Comparison of ENCODE assay signal across 13 cellular contexts in genomic region chr3:127448161-127448561, GRCh38.
DNase-seq lines count a peak whose midpoint lies in the region; ATAC-seq, FAIRE-seq and TF ChIP-seq lines count a peak whose summit lies in the region.
"Had no signal": no experiment of that assay in that cellular context is flagged by ENCODE, and none has a peak within 500 bp of the region (broad histone marks: within the 10 kb centered on the region; RNA-seq: fewer than 3 reads in every experiment).

No MANE protein-coding gene starts in this region.

- intact Hi-C loops in HCT116 (cut with micrococcal nuclease): no loop called here
- intact Hi-C loops in K562 (cut with micrococcal nuclease): no loop called here

- WGBS in K562 (ENCODE audit: insufficient coverage, low coverage, missing lambda C conversion rate): 0% methylated on average over 3 of the region's 3 CpGs

- FAIRE-seq in K562 (lab: Jason Lieb, UNC): no peak
- FAIRE-seq: endometrium had no signal

- TF ChIP-seq RAD21 in HCT116 (IDR thresholded peaks at IDR 0.05; ENCODE audit: low read depth): no peak; the same call in 1 of the 2 replicates
- no peak for TF ChIP-seq RAD21 in K562 (CRISPR knock-in tag; conservative IDR thresholded peaks at IDR 0.05 in 1 of 2, IDR thresholded peaks at IDR 0.05 in 1 of 2)

- H3K4me1 ChIP-seq in HCT116 (ENCODE audit: control insufficient read depth in 1 of 2, insufficient read depth in 2 of 2, low read length in 2 of 2) (no peaks in the 10 kb centered on the region), K562 (replicated peaks in 1 of 2; ENCODE audit: control insufficient read depth in 2 of 2, insufficient read depth in 2 of 2, low read length in 2 of 2) (no peaks in the 10 kb centered on the region)
- H3K4me1 ChIP-seq: heart left ventricle, transverse colon had no signal

- H3K9me3 ChIP-seq in HCT116 (ENCODE audit: control insufficient read depth in 1 of 2, insufficient read depth in 1 of 2, low read depth in 1 of 2, low read length in 2 of 2) (no peaks in the 10 kb centered on the region), K562 (replicated peaks; ENCODE audit: control insufficient read depth, insufficient read depth, low read depth, low read length) (no peaks in the 10 kb centered on the region)
- H3K9me3 ChIP-seq: heart left ventricle, transverse colon had no signal

- no peak overlapping the region for H3K4me2 ChIP-seq in HCT116 (ENCODE audit: low read length)
- no peak overlapping the region for H3K4me2 ChIP-seq in K562 (ENCODE audit: insufficient read depth, low read length)

- H4K20me1 ChIP-seq in HCT116 (ENCODE audit: insufficient read depth) (no peaks in the 10 kb centered on the region), K562 (replicated peaks; ENCODE audit: control insufficient read depth, insufficient read depth, low read length) (no peaks in the 10 kb centered on the region)

- 0 out of 6 replicates have a peak, but pooled peaks of 1 of the 3 experiments have one; percentile 7 for TF ChIP-seq CTCF in HCT116 (IDR thresholded peaks at IDR 0.05 in 2 of 3, conservative IDR thresholded peaks at IDR 0.05 in 1 of 3; ENCODE audit: borderline replicate concordance in 1 of 3, insufficient read depth in 1 of 3, low read depth in 2 of 3, low read length in 2 of 3)
- TF ChIP-seq CTCF in K562 (IDR thresholded peaks at IDR 0.05 in 2 of 3, conservative IDR thresholded peaks at IDR 0.05 in 1 of 3; ENCODE audit: insufficient read depth in 2 of 3, low read depth in 1 of 3, low read length in 3 of 3): no peak
- TF ChIP-seq CTCF in brain microvascular endothelial cell (IDR thresholded peaks at IDR 0.05; ENCODE audit: low read depth, low read length, missing control alignments): no peak

- no peaks in the 10 kb centered on the region for H3K9me1 ChIP-seq in K562 (ENCODE audit: control insufficient read depth, insufficient read depth, low read length)

- POLR2A ChIA-PET in HCT116 (lab: Charles Lee): no interaction called here
- POLR2A ChIA-PET in K562 (lab: Yijun Ruan, JAX): no interaction called here

- ATAC-seq in HCT116 (peak; percentile 73), K562 (peak; percentile 76), HG03095 (IDR thresholded peaks at IDR 0.05; ENCODE audit: unreplicated experiment) (no peak), esophagus mucosa (no peak)

- TF ChIP-seq EP300 in K562 (IDR thresholded peaks at IDR 0.05; ENCODE audit: low read length): no peak

- TF ChIP-seq POLR2A in HCT116 (IDR thresholded peaks at IDR 0.05; ENCODE audit: borderline replicate concordance, extremely low read depth, insufficient read depth, insufficient read length) (no peak), K562 (conservative IDR thresholded peaks at IDR 0.05) (no peak)

- BruUV-seq in HCT116 (replicated peaks; lab: Mats Ljungman, UMichigan) (no TSS peak), K562 (replicated peaks; lab: Mats Ljungman, UMichigan) (no TSS peak)

- H3K27ac ChIP-seq in HCT116 (ENCODE audit: low read depth, low read length) (no peak overlapping the region), K562 (ENCODE audit: extremely low read depth, low read depth, low read length) (no peak overlapping the region), brain microvascular endothelial cell (no peak overlapping the region)
- H3K27ac ChIP-seq: heart left ventricle, transverse colon had no signal

- H3K4me3 ChIP-seq in HCT116 (replicated peaks in 1 of 2; ENCODE audit: low read depth in 1 of 2, low read length in 2 of 2) (no peak overlapping the region), K562 (no peak overlapping the region), brain microvascular endothelial cell (ENCODE audit: low read depth, low read length) (no peak overlapping the region)
- H3K4me3 ChIP-seq: heart left ventricle, transverse colon had no signal

- H2AFZ ChIP-seq in HCT116 (ENCODE audit: low read depth, low read length, poor library complexity, severe bottlenecking) (no peak overlapping the region), K562 (ENCODE audit: low read depth, low read length) (no peak overlapping the region)

- H3K9ac ChIP-seq in HCT116 (ENCODE audit: low read length) (no peak overlapping the region), K562 (ENCODE audit: insufficient read depth in 1 of 2, low read depth in 2 of 2, low read length in 2 of 2) (no peak overlapping the region)

- no peaks in the 10 kb centered on the region for H3K27me3 ChIP-seq in HCT116 (ENCODE audit: insufficient read depth, low read length)
- peaks cover 0 to 13% of the 10 kb centered on the region in 2 experiments; a peak in 2 of 5 replicates for H3K27me3 ChIP-seq in K562 (ENCODE audit: control insufficient read depth in 2 of 2, insufficient read depth in 2 of 2, low read length in 2 of 2)
- peaks cover 4% of the 10 kb centered on the region for H3K27me3 ChIP-seq in brain microvascular endothelial cell (replicated peaks)

- DNase-seq in HCT116 (ENCODE audit: low read depth, low spot score) (no peak), NCI-H2029 (lab: John Stamatoyannopoulos, UW) (peak; percentile 71), K562 (ENCODE audit: extremely low read depth in 1 of 4, low spot score in 3 of 4) (peak in 3 of 4 experiments; percentile 39 to 50 (median 40)), mesenteric fat pad (ENCODE audit: low spot score) (peak; percentile 51), brain microvascular endothelial cell (no peak)
- DNase-seq: activated CD4-positive, alpha-beta T cell treated with anti-CD3 and anti-CD28 coated beads for 4 hours; Calu3; nucleus accumbens had no signal

- in situ Hi-C loops in K562 (cut with MboI) (no loop called here), brain microvascular endothelial cell (cut with HindIII; ENCODE audit: low pct_ligation_motif_present, low sequenced_read_pairs) (no loop called here)

- H3K9me2 ChIP-seq in HCT116 (ENCODE audit: insufficient read depth): no peaks in the 10 kb centered on the region

- no peaks in the 10 kb centered on the region for H3K79me2 ChIP-seq in HCT116 (ENCODE audit: insufficient read depth, low read length)
- H3K79me2 ChIP-seq in K562 (ENCODE audit: control insufficient read depth, insufficient read depth, low read length): no peaks in the 10 kb centered on the region

- RAD21 ChIA-PET in HCT116 (lab: Charles Lee; ENCODE audit: low non-redundant PET in 1 of 2, low total read pairs in 2 of 2, uncharacterized antibody in 2 of 2, unreplicated experiment in 2 of 2): no interaction called here

- CTCF ChIA-PET in HCT116 (lab: Charles Lee): interaction anchor here (1.3 kb wide), 1 partner anchor 7 kb away, joined by 6 read pairs; no protein-coding TSS in a partner anchor
- CTCF ChIA-PET in K562 (lab: Yijun Ruan, JAX; ENCODE audit: low intra/inter-chr PET ratio): no interaction called here

- H3K36me3 ChIP-seq in HCT116 (ENCODE audit: control insufficient read depth in 1 of 2, insufficient read depth in 2 of 2, low read length in 2 of 2) (no peaks in the 10 kb centered on the region), K562 (ENCODE audit: control insufficient read depth, insufficient read depth, low read length) (no peaks in the 10 kb centered on the region), brain microvascular endothelial cell (replicated peaks) (no peaks in the 10 kb centered on the region)
- H3K36me3 ChIP-seq: heart left ventricle, transverse colon had no signal

TF ChIP-seq in HCT116, 20 proteins besides CTCF, POLR2A, EP300 and RAD21 (continues in another document):
- no peak for TF ChIP-seq TCF7L2 (IDR thresholded peaks at IDR 0.05; ENCODE audit: borderline replicate concordance, extremely low read depth, insufficient read depth, insufficient read length)

TF ChIP-seq in K562, 482 proteins besides CTCF, POLR2A, EP300 and RAD21 (continues in another document):
- TF ChIP-seq USF1 (CRISPR knock-in tag; IDR thresholded peaks at IDR 0.05) (peak; percentile 55; the same call in 1 of the 2 replicates), SNIP1 (IDR thresholded peaks at IDR 0.05; ENCODE audit: low read depth) (no peak), ZNF133 (CRISPR knock-in tag; IDR thresholded peaks at IDR 0.05) (no peak)

Comparison
In these comparisons a context has a peak if more than half of its experiments do, and no peak if none do; other contexts are left out.
1. ATAC-seq: peak in HCT116 (single experiment) and K562 (single experiment); none in HG03095 (single experiment) and esophagus mucosa (single experiment).
2. DNase-seq: peak in NCI-H2029 (single experiment), K562 (3 of 4) and mesenteric fat pad (single experiment); none in HCT116 (single experiment) and brain microvascular endothelial cell (single experiment).
3. Of the 22 proteins assayed by ChIP-seq in both K562 and HCT116: peak only in K562: none; only in HCT116: SRF; in both: none; in neither: 20; mixed calls (peak in some experiments, not most) for 1.